21 cellular contexts compared by ENCODE assay signal in the genomic region with DNA sequence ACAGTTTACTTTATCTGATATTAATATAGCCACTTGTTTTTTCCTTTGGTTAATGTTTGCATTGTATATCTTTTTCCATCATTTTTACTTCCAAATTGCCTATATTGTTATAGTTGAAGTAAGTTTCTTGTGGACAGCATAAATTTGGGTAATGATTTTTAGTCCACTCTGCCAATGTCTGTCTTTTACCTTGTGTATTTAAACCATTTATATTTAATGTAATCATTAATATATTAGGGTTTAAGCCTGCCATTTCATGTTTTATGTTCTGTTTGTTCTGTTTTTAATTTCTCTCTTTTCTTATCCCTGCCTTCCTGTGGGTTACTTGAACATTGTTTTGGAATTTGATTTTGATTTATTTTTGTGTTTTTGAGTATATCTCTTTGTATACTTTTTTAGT. TPM values are rescaled to one million over a fixed set of nuclear protein-coding genes. Genes with fewer than 3 reads are reported as not detected.
DNase-seq lines count a peak whose midpoint lies in the region; ATAC-seq, FAIRE-seq and TF ChIP-seq lines count a peak whose summit lies in the region.
"Had no signal": no experiment of that assay in that cellular context is flagged by ENCODE, and none has a peak within 500 bp of the region (broad histone marks: within the 10 kb centered on the region; RNA-seq: fewer than 3 reads in every experiment).

No MANE protein-coding gene starts in this region.

- no peak for ATAC-seq in activated T-cell treated with anti-CD3 and anti-CD28 coated beads, Interleukin-2, amount 50 U/mL, for 72 hours (replicated peaks in 1 of 2)
- ATAC-seq in activated T-cell treated with anti-CD3 and anti-CD28 coated beads, Interleukin-2, amount 50 U/mL, for 4 hours, result no peak
- ATAC-seq in K562, result no peak
- ATAC-seq: A549; CD8-positive, alpha-beta T cell; GM12878 had no signal

- H3K79me2 ChIP-seq in K562 (ENCODE audit: control insufficient read depth, insufficient read depth, low read length), result no peaks in the 10 kb centered on the region

- no peak overlapping the region for H3K9ac ChIP-seq in K562 (ENCODE audit: insufficient read depth in 1 of 2, low read depth in 2 of 2, low read length in 2 of 2)
- H3K9ac ChIP-seq: BLaER1 treated with 17β-estradiol and CSF1 and Interleukin-3, amounts not matched to agents 10 nM and 100 nM had no signal

- TF ChIP-seq RAD21 in K562 (CRISPR knock-in tag; conservative IDR thresholded peaks at IDR 0.05 in 1 of 2, IDR thresholded peaks at IDR 0.05 in 1 of 2), result no peak

- CTCF ChIA-PET in K562 (lab: Yijun Ruan, JAX; ENCODE audit: low intra/inter-chr PET ratio), result no interaction called here

- H3K36me3 Mint-ChIP-seq in activated T-cell treated with anti-CD3 and anti-CD28 coated beads, Interleukin-2, amount 50 U/mL, for 72 hours (ENCODE audit: insufficient read depth in 2 of 2), result peaks cover 13 to 18% of the 10 kb centered on the region in 2 donors
- H3K36me3 Mint-ChIP-seq in activated T-cell treated with anti-CD3 and anti-CD28 coated beads, Interleukin-2, amount 50 U/mL, for 4 hours (ENCODE audit: insufficient read depth), result peaks cover 3% of the 10 kb centered on the region

- FAIRE-seq in K562 (lab: Jason Lieb, UNC), result no peak
- FAIRE-seq: A549, D721Med, GM12878, GM12892, GM18507 had no signal

- H3K4me2 ChIP-seq in K562 (ENCODE audit: insufficient read depth, low read length), result no peak overlapping the region
- H3K4me2 ChIP-seq: A549; BLaER1 treated with 17β-estradiol and CSF1 and Interleukin-3, amounts not matched to agents 10 nM and 100 nM had no signal

- no peak overlapping the region for H3K4me3 ChIP-seq in K562
- H3K4me3 ChIP-seq: A549; BLaER1 treated with 17β-estradiol and CSF1 and Interleukin-3, amounts not matched to agents 10 nM and 100 nM; GM12878 had no signal

- in situ Hi-C loops in K562 (cut with MboI), result no loop called here

- H3K27ac ChIP-seq in K562 (ENCODE audit: extremely low read depth, low read depth, low read length), result no peak overlapping the region
- H3K27ac ChIP-seq: 22Rv1; A549; BLaER1 treated with 17β-estradiol and CSF1 and Interleukin-3, amounts not matched to agents 10 nM and 100 nM; C4-2B had no signal

- H3K27me3 ChIP-seq in K562 (ENCODE audit: control insufficient read depth in 2 of 2, insufficient read depth in 2 of 2, low read length in 2 of 2), result no peaks in the 10 kb centered on the region
- H3K27me3 ChIP-seq: BLaER1 treated with 17β-estradiol and CSF1 and Interleukin-3, amounts not matched to agents 10 nM and 100 nM had no signal

- peaks cover 5% of the 10 kb centered on the region; the same call in 2 of the 3 replicates for H3K36me3 ChIP-seq in K562 (ENCODE audit: control insufficient read depth, insufficient read depth, low read length)

- H3K9me3 ChIP-seq in K562 (replicated peaks; ENCODE audit: control insufficient read depth, insufficient read depth, low read depth, low read length), result no peaks in the 10 kb centered on the region

- no peak for TF ChIP-seq EP300 in K562 (IDR thresholded peaks at IDR 0.05; ENCODE audit: low read length)

- no peak overlapping the region for H3K4me3 Mint-ChIP-seq in activated T-cell treated with anti-CD3 and anti-CD28 coated beads, Interleukin-2, amount 50 U/mL, for 72 hours
- H3K4me3 Mint-ChIP-seq in activated T-cell treated with anti-CD3 and anti-CD28 coated beads, Interleukin-2, amount 50 U/mL, for 4 hours, result no peak overlapping the region
- H3K4me3 Mint-ChIP-seq: B cell; CD4-positive, alpha-beta T cell; CD8-positive, alpha-beta T cell had no signal

- no peaks in the 10 kb centered on the region for H3K9me1 ChIP-seq in K562 (ENCODE audit: control insufficient read depth, insufficient read depth, low read length)

- no TSS peak for BruUV-seq in K562 (replicated peaks; lab: Mats Ljungman, UMichigan)

- TF ChIP-seq CTCF in K562 (IDR thresholded peaks at IDR 0.05 in 2 of 3, conservative IDR thresholded peaks at IDR 0.05 in 1 of 3; ENCODE audit: insufficient read depth in 2 of 3, low read depth in 1 of 3, low read length in 3 of 3), result no peak

- H3K27ac Mint-ChIP-seq in activated T-cell treated with anti-CD3 and anti-CD28 coated beads, Interleukin-2, amount 50 U/mL, for 72 hours, result peak overlapping the region; percentile 12
- H3K27ac Mint-ChIP-seq: B cell; CD4-positive, alpha-beta T cell; CD8-positive, alpha-beta T cell had no signal

- H3K9me3 Mint-ChIP-seq in activated T-cell treated with anti-CD3 and anti-CD28 coated beads, Interleukin-2, amount 50 U/mL, for 72 hours, result peaks cover 5 to 12% of the 10 kb centered on the region in 2 donors
- H3K9me3 Mint-ChIP-seq in activated T-cell treated with anti-CD3 and anti-CD28 coated beads, Interleukin-2, amount 50 U/mL, for 4 hours, result peaks cover 12% of the 10 kb centered on the region

- no peaks in the 10 kb centered on the region for H3K4me1 ChIP-seq in K562 (replicated peaks in 1 of 2; ENCODE audit: control insufficient read depth in 2 of 2, insufficient read depth in 2 of 2, low read length in 2 of 2)
- H3K4me1 ChIP-seq: A549; BLaER1 treated with 17β-estradiol and CSF1 and Interleukin-3, amounts not matched to agents 10 nM and 100 nM had no signal

- POLR2A ChIA-PET in K562 (lab: Yijun Ruan, JAX), result no interaction called here

- intact Hi-C loops in K562 (cut with micrococcal nuclease), result no loop called here

- peaks cover 8% of the 10 kb centered on the region for H3K27me3 Mint-ChIP-seq in activated T-cell treated with anti-CD3 and anti-CD28 coated beads, Interleukin-2, amount 50 U/mL, for 72 hours (ENCODE audit: low read depth)
- H3K27me3 Mint-ChIP-seq in activated T-cell treated with anti-CD3 and anti-CD28 coated beads, Interleukin-2, amount 50 U/mL, for 4 hours (ENCODE audit: low read depth), result no peaks in the 10 kb centered on the region
- H3K27me3 Mint-ChIP-seq: CD4-positive, alpha-beta T cell had no signal

- no peak overlapping the region for H2AFZ ChIP-seq in K562 (ENCODE audit: low read depth, low read length)

- H3K4me1 Mint-ChIP-seq in activated T-cell treated with anti-CD3 and anti-CD28 coated beads, Interleukin-2, amount 50 U/mL, for 72 hours (ENCODE audit: low read depth), result no peaks in the 10 kb centered on the region
- no peaks in the 10 kb centered on the region for H3K4me1 Mint-ChIP-seq in activated T-cell treated with anti-CD3 and anti-CD28 coated beads, Interleukin-2, amount 50 U/mL, for 4 hours (ENCODE audit: low read depth)
- H3K4me1 Mint-ChIP-seq: B cell had no signal

- no peaks in the 10 kb centered on the region for H4K20me1 ChIP-seq in K562 (replicated peaks; ENCODE audit: control insufficient read depth, insufficient read depth, low read length)
- H4K20me1 ChIP-seq: BLaER1 treated with 17β-estradiol and CSF1 and Interleukin-3, amounts not matched to agents 10 nM and 100 nM had no signal

- no peak for DNase-seq in activated T-cell treated with anti-CD3 and anti-CD28 coated beads, Interleukin-2, amount 50 U/mL, for 72 hours
- DNase-seq in activated T-cell treated with anti-CD3 and anti-CD28 coated beads, Interleukin-2, amount 50 U/mL, for 4 hours, result no peak
- DNase-seq in K562 (ENCODE audit: extremely low read depth in 1 of 4, low spot score in 3 of 4), result no peak
- DNase-seq in medulla oblongata (ENCODE audit: extremely low spot score), result no peak
- no peak for DNase-seq in mesenteric fat pad (ENCODE audit: low spot score)
- DNase-seq: AML-193; Caco-2; Calu3; CD4-positive, alpha-beta T cell; CD8-positive, alpha-beta T cell; DMS79 treated with DMSO at 0.1 percent for 48 hours; GDM1 had no signal

- TF ChIP-seq POLR2A in K562 (conservative IDR thresholded peaks at IDR 0.05), result no peak

RNA-seq across cellular contexts. Expression of gene NOD1, which starts 12.8 kb away (rescaled TPM):
- total RNA-seq in activated T-cell treated with anti-CD3 and anti-CD28 coated beads, Interleukin-2, amount 50 U/mL, for 72 hours, result 10 to 100 TPM; 16.0 to 17.8 TPM
- total RNA-seq in activated T-cell treated with anti-CD3 and anti-CD28 coated beads, Interleukin-2, amount 50 U/mL, for 4 hours, result 1 to 10 TPM; 4.1 to 5.4 (median 4.6) TPM
- total RNA-seq in K562 (2011; cell fraction: chromatin; rRNA removed; ENCODE audit: low replicate concordance), result 13.2 and 16.4 TPM in 2 replicates
- total RNA-seq in K562 (2011; cell fraction: nucleolus; rRNA removed), result 7.0 and 9.2 TPM in 2 replicates
- 8.9 and 9.9 TPM in 2 replicates for total RNA-seq in K562 (2011; cell fraction: nucleoplasm; rRNA removed)
- total RNA-seq in K562 (2014; rRNA removed) (3.7 and 3.9 TPM in 2 replicates), K562 (2014; rRNA removed; fragmentation: Illumina TruSeq; extraction: Trizol) (4.4 and 4.5 TPM in 2 replicates), K562 (2015; rRNA removed; fragmentation: Illumina TruSeq; extraction: Trizol) (4.7 and 5.3 TPM in 2 replicates), K562 (2021) (6.6 and 7.1 TPM in 2 replicates), mesenteric fat pad (41.8 TPM)
- polyA plus RNA-seq in K562 (2011; rRNA removed) (4.8 and 5.2 TPM in 2 replicates), K562 (2014; fragmentation: Illumina TruSeq; extraction: Trizol) (4.2 and 4.8 TPM in 2 replicates), K562 (2014; fragmentation: Nextera tagmentation; extraction: Ambion mirVana) (1 to 10 TPM in 1 of 2 experiments, under 1 TPM in 1; 0.34 to 1.1 TPM), K562 (2014; rRNA removed) (5.6 and 5.9 TPM in 2 replicates)
- 3.3 and 3.9 TPM in 2 replicates for polyA plus RNA-seq in K562 (2011; cell fraction: cytosol; rRNA removed)
- 8.8 and 11.3 TPM in 2 replicates for polyA plus RNA-seq in K562 (2011; cell fraction: nucleus; rRNA removed)
- 3.2 and 5.9 TPM in 2 replicates for polyA plus RNA-seq in K562 (2012)
- polyA minus RNA-seq in K562 (2011; rRNA and poly(A)+ RNA removed), result 3.7 and 5.2 TPM in 2 replicates
- 1.8 and 2.4 TPM in 2 replicates for polyA minus RNA-seq in K562 (2011; cell fraction: cytosol; rRNA and poly(A)+ RNA removed)
- 5.4 and 9.2 TPM in 2 replicates for polyA minus RNA-seq in K562 (2011; cell fraction: nucleus; rRNA and poly(A)+ RNA removed)

RNA-seq across cellular contexts. Expression of gene GGCT, which starts 13.2 kb away (rescaled TPM):
- 10 to 100 TPM; 65.7 to 84.4 TPM for total RNA-seq in activated T-cell treated with anti-CD3 and anti-CD28 coated beads, Interleukin-2, amount 50 U/mL, for 72 hours
- total RNA-seq in activated T-cell treated with anti-CD3 and anti-CD28 coated beads, Interleukin-2, amount 50 U/mL, for 4 hours, result 10 to 100 TPM; 66.0 to 75.5 (median 67.5) TPM
- 9.2 and 19.4 TPM in 2 replicates for total RNA-seq in K562 (2011; cell fraction: chromatin; rRNA removed; ENCODE audit: low replicate concordance)
- total RNA-seq in K562 (2011; cell fraction: nucleolus; rRNA removed), result 9.2 and 13.2 TPM in 2 replicates
- total RNA-seq in K562 (2011; cell fraction: nucleoplasm; rRNA removed), result 15.5 and 27.6 TPM in 2 replicates
- total RNA-seq in K562 (2014; rRNA removed) (109 and 110 TPM in 2 replicates), K562 (2014; rRNA removed; fragmentation: Illumina TruSeq; extraction: Trizol) (157 and 168 TPM in 2 replicates), K562 (2015; rRNA removed; fragmentation: Illumina TruSeq; extraction: Trizol) (119 and 136 TPM in 2 replicates), K562 (2021) (97.1 and 98.3 TPM in 2 replicates), mesenteric fat pad (165 TPM)
- polyA plus RNA-seq in K562 (2011; rRNA removed) (58.6 and 79.0 TPM in 2 replicates), K562 (2014; fragmentation: Illumina TruSeq; extraction: Trizol) (127 and 133 TPM in 2 replicates), K562 (2014; fragmentation: Nextera tagmentation; extraction: Ambion mirVana) (100 to 1,000 TPM; 285 to 349 TPM), K562 (2014; rRNA removed) (174 and 176 TPM in 2 replicates)
- 36.9 and 38.3 TPM in 2 replicates for polyA plus RNA-seq in K562 (2011; cell fraction: cytosol; rRNA removed)
- polyA plus RNA-seq in K562 (2011; cell fraction: nucleus; rRNA removed), result 25.2 and 29.3 TPM in 2 replicates
- polyA plus RNA-seq in K562 (2012), result 111 and 128 TPM in 2 replicates
- 15.7 and 17.3 TPM in 2 replicates for polyA minus RNA-seq in K562 (2011; rRNA and poly(A)+ RNA removed)
- 9.3 and 13.7 TPM in 2 replicates for polyA minus RNA-seq in K562 (2011; cell fraction: cytosol; rRNA and poly(A)+ RNA removed)
- polyA minus RNA-seq in K562 (2011; cell fraction: nucleus; rRNA and poly(A)+ RNA removed), result 11.4 and 12.6 TPM in 2 replicates
